Comparison of ENCODE assay signal across 20 cellular contexts in genomic region chr16:57882206-57882605, GRCh38.
A peak's percentile ranks its signal among the peaks of the same experiment; 100 is the strongest.
DNase-seq lines count a peak whose midpoint lies in the region; ATAC-seq, FAIRE-seq and TF ChIP-seq lines count a peak whose summit lies in the region.
"Had no signal": no experiment of that assay in that cellular context is flagged by ENCODE, and none has a peak within 500 bp of the region (broad histone marks: within the 10 kb centered on the region; RNA-seq: fewer than 3 reads in every experiment).

No MANE protein-coding gene starts in this region.

- H3K9me1 ChIP-seq in K562 (ENCODE audit: control insufficient read depth, insufficient read depth, low read length) = no peaks in the 10 kb centered on the region

- POLR2A ChIA-PET in SK-N-SH (lab: Yijun Ruan, JAX) (no interaction called here), K562 (lab: Yijun Ruan, JAX) (interaction anchor here (0.5 to 0.6 kb wide), 2 partner anchors 9 to 154 kb away, joined by 3 to 5 read pairs; no protein-coding TSS in a partner anchor)

- FAIRE-seq in K562 (lab: Jason Lieb, UNC) = no peak
- FAIRE-seq: G401.6, GM12891, GM19239 had no signal

- no peaks in the 10 kb centered on the region for H4K20me1 ChIP-seq in SK-N-SH (ENCODE audit: insufficient read depth)
- H4K20me1 ChIP-seq in K562 (replicated peaks; ENCODE audit: control insufficient read depth, insufficient read depth, low read length) = peaks cover 4% of the 10 kb centered on the region; the same call in 1 of the 2 replicates
- H4K20me1 ChIP-seq in osteoblast (ENCODE audit: insufficient read depth, low read length) = no peaks in the 10 kb centered on the region
- H4K20me1 ChIP-seq: BLaER1 treated with 17β-estradiol and CSF1 and Interleukin-3, amounts not matched to agents 10 nM and 100 nM had no signal

- no peak for TF ChIP-seq EP300 in SK-N-SH (IDR thresholded peaks at IDR 0.05; ENCODE audit: borderline replicate concordance in 1 of 2, low read depth in 1 of 2, low read length in 1 of 2)
- no peak for TF ChIP-seq EP300 in K562 (IDR thresholded peaks at IDR 0.05; ENCODE audit: low read length)

- DNase-seq in SK-N-SH (no peak), GM20000 (ENCODE audit: low spot score) (peak; percentile 11), K562 (ENCODE audit: extremely low read depth in 1 of 4, low spot score in 3 of 4) (no peak), osteoblast (ENCODE audit: insufficient read length, low spot score, missing footprints) (no peak), DMS153 (lab: John Stamatoyannopoulos, UW) (no peak)
- no peak for DNase-seq in activated T-cell treated with anti-CD3 and anti-CD28 coated beads, Interleukin-2, amount 50 U/mL, for 1 hour
- DNase-seq: AML-193; CD4-positive, alpha-beta T cell; CD8-positive, alpha-beta T cell; DMS 273 treated with DMSO at 0.1 percent for 48 hours; DMS79 treated with DMSO at 0.1 percent for 48 hours; GF-D8 had no signal

- no peaks in the 10 kb centered on the region for H3K36me3 ChIP-seq in SK-N-SH (replicated peaks in 1 of 2; ENCODE audit: control insufficient read depth in 1 of 2, insufficient read depth in 2 of 2, low read length in 1 of 2)
- H3K36me3 ChIP-seq in K562 (ENCODE audit: control insufficient read depth, insufficient read depth, low read length) = no peaks in the 10 kb centered on the region
- no peaks in the 10 kb centered on the region for H3K36me3 ChIP-seq in osteoblast (ENCODE audit: insufficient read depth, low read length)
- H3K36me3 ChIP-seq: BLaER1 treated with 17β-estradiol and CSF1 and Interleukin-3, amounts not matched to agents 10 nM and 100 nM had no signal

- WGBS in SK-N-SH (ENCODE audit: low lambda C conversion rate) = 77% methylated on average over 2 of the region's 2 CpGs
- WGBS in K562 (ENCODE audit: insufficient coverage, low coverage, missing lambda C conversion rate) = 6% methylated on average over 2 of the region's 2 CpGs

- peak overlapping the region; percentile 51; the same call in 1 of the 2 replicates for H3K4me2 ChIP-seq in SK-N-SH
- H3K4me2 ChIP-seq in K562 (ENCODE audit: insufficient read depth, low read length) = no peak overlapping the region
- peak overlapping the region; percentile 68 for H3K4me2 ChIP-seq in osteoblast (ENCODE audit: insufficient read depth, low read length)
- H3K4me2 ChIP-seq: A549; BLaER1 treated with 17β-estradiol and CSF1 and Interleukin-3, amounts not matched to agents 10 nM and 100 nM had no signal

- peaks cover 0 to 12% of the 10 kb centered on the region in 2 experiments; a peak in 2 of 4 replicates for H3K4me1 ChIP-seq in SK-N-SH (ENCODE audit: control insufficient read depth in 1 of 2, insufficient read depth in 2 of 2, low read depth in 1 of 2, low read length in 1 of 2)
- peaks cover 0 to 7% of the 10 kb centered on the region in 2 experiments; a peak in 1 of 5 replicates for H3K4me1 ChIP-seq in K562 (replicated peaks in 1 of 2; ENCODE audit: control insufficient read depth in 2 of 2, insufficient read depth in 2 of 2, low read length in 2 of 2)
- H3K4me1 ChIP-seq in osteoblast (ENCODE audit: insufficient read depth, low read length) = peaks cover 17% of the 10 kb centered on the region

- H3K79me2 ChIP-seq in SK-N-SH (ENCODE audit: insufficient read depth) = no peaks in the 10 kb centered on the region
- H3K79me2 ChIP-seq in K562 (ENCODE audit: control insufficient read depth, insufficient read depth, low read length) = no peaks in the 10 kb centered on the region
- no peaks in the 10 kb centered on the region for H3K79me2 ChIP-seq in osteoblast (ENCODE audit: insufficient read depth, low read length)

- no peaks in the 10 kb centered on the region for H3K9me2 ChIP-seq in SK-N-SH

- TF ChIP-seq CTCF in SK-N-SH (IDR thresholded peaks at IDR 0.05) (no peak), GM20000 (IDR thresholded peaks at IDR 0.05; ENCODE audit: extremely low read depth, missing control alignments) (no peak), K562 (IDR thresholded peaks at IDR 0.05 in 2 of 3, conservative IDR thresholded peaks at IDR 0.05 in 1 of 3; ENCODE audit: insufficient read depth in 2 of 3, low read depth in 1 of 3, low read length in 3 of 3) (no peak), osteoblast (IDR thresholded peaks at IDR 0.05; ENCODE audit: extremely low read depth, low read depth, low read length) (no peak)

- H3K9me3 ChIP-seq in SK-N-SH = no peaks in the 10 kb centered on the region
- H3K9me3 ChIP-seq in K562 (replicated peaks; ENCODE audit: control insufficient read depth, insufficient read depth, low read depth, low read length) = no peaks in the 10 kb centered on the region
- H3K9me3 ChIP-seq in osteoblast (ENCODE audit: low read depth, low read length) = no peaks in the 10 kb centered on the region
- H3K9me3 ChIP-seq: A549; BLaER1 treated with 17β-estradiol and CSF1 and Interleukin-3, amounts not matched to agents 10 nM and 100 nM had no signal

- H3K27ac ChIP-seq in SK-N-SH (ENCODE audit: low read depth in 2 of 2, low read length in 1 of 2) (no peak overlapping the region), K562 (ENCODE audit: extremely low read depth, low read depth, low read length) (no peak overlapping the region), osteoblast (ENCODE audit: low read depth, low read length) (no peak overlapping the region)
- H3K27ac ChIP-seq: 22Rv1; BLaER1 treated with 17β-estradiol and CSF1 and Interleukin-3, amounts not matched to agents 10 nM and 100 nM; C4-2B had no signal

- TF ChIP-seq POLR2A in K562 (conservative IDR thresholded peaks at IDR 0.05) = no peak

- no TSS peak for BruUV-seq in K562 (replicated peaks; lab: Mats Ljungman, UMichigan)

- CTCF ChIA-PET in SK-N-SH (lab: Yijun Ruan, JAX) = interaction anchor here (1.0 to 5.0 kb wide), 6 partner anchors 17 to 306 kb away, joined by 3 to 26 read pairs (median 10); partner anchors contain the start of gene ZNF319
- CTCF ChIA-PET in K562 (lab: Yijun Ruan, JAX; ENCODE audit: low intra/inter-chr PET ratio) = no interaction called here

- intact Hi-C loops in K562 (cut with micrococcal nuclease) = no loop called here

- H3K27me3 ChIP-seq in SK-N-SH (ENCODE audit: insufficient read depth) = peaks cover 5% of the 10 kb centered on the region; the same call in 1 of the 2 replicates
- peaks cover 40 to 46% of the 10 kb centered on the region in 2 experiments for H3K27me3 ChIP-seq in K562 (ENCODE audit: control insufficient read depth in 2 of 2, insufficient read depth in 2 of 2, low read length in 2 of 2)
- H3K27me3 ChIP-seq in osteoblast (ENCODE audit: insufficient read depth, low read length) = peaks cover 77% of the 10 kb centered on the region
- H3K27me3 ChIP-seq: BLaER1 treated with 17β-estradiol and CSF1 and Interleukin-3, amounts not matched to agents 10 nM and 100 nM had no signal

- H3K4me3 ChIP-seq in SK-N-SH (ENCODE audit: low read depth in 2 of 2, low read length in 1 of 2) (no peak overlapping the region), K562 (no peak overlapping the region), osteoblast (ENCODE audit: insufficient read depth, low read length) (no peak overlapping the region)
- H3K4me3 ChIP-seq: A549; BLaER1 treated with 17β-estradiol and CSF1 and Interleukin-3, amounts not matched to agents 10 nM and 100 nM had no signal

- H2AFZ ChIP-seq in SK-N-SH (ENCODE audit: low read depth) = no peak overlapping the region
- no peak overlapping the region for H2AFZ ChIP-seq in K562 (ENCODE audit: low read depth, low read length)
- H2AFZ ChIP-seq in osteoblast (ENCODE audit: low read length) = no peak overlapping the region

- no peak for ATAC-seq in SK-N-SH treated with all-trans-retinoic acid at 6 μM for 48 hours
- ATAC-seq in K562 = no peak
- ATAC-seq: A549; CD8-positive, alpha-beta T cell had no signal

- H3K9ac ChIP-seq in SK-N-SH (no peak overlapping the region), K562 (ENCODE audit: insufficient read depth in 1 of 2, low read depth in 2 of 2, low read length in 2 of 2) (no peak overlapping the region)
- H3K9ac ChIP-seq: BLaER1 treated with 17β-estradiol and CSF1 and Interleukin-3, amounts not matched to agents 10 nM and 100 nM had no signal

- TF ChIP-seq RAD21 in SK-N-SH (IDR thresholded peaks at IDR 0.05; ENCODE audit: low read length) (no peak), K562 (CRISPR knock-in tag; conservative IDR thresholded peaks at IDR 0.05 in 1 of 2, IDR thresholded peaks at IDR 0.05 in 1 of 2) (no peak)

- no peaks in the 10 kb centered on the region for H3F3A ChIP-seq in SK-N-SH (replicated peaks; ENCODE audit: insufficient read depth)

- in situ Hi-C loops in K562 (cut with MboI) = no loop called here

TF ChIP-seq in SK-N-SH, 30 proteins besides CTCF, POLR2A, EP300 and RAD21 (continues in another document):
- no peak for TF ChIP-seq SMC3 (IDR thresholded peaks at IDR 0.05; ENCODE audit: low read depth, low read length)
- TF ChIP-seq, protein P1, sequence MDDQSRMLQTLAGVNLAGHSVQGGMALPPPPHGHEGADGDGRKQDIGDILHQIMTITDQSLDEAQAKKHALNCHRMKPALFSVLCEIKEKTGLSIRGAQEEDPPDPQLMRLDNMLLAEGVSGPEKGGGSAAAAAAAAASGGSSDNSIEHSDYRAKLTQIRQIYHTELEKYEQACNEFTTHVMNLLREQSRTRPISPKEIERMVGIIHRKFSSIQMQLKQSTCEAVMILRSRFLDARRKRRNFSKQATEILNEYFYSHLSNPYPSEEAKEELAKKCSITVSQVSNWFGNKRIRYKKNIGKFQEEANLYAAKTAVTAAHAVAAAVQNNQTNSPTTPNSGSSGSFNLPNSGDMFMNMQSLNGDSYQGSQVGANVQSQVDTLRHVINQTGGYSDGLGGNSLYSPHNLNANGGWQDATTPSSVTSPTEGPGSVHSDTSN (IDR thresholded peaks at IDR 0.05) = no peak

TF ChIP-seq in SK-N-SH treated with all-trans-retinoic acid at 6 μM for 48 hours, 23 proteins besides CTCF, POLR2A, EP300 and RAD21 (continues in another document):
- no peak for TF ChIP-seq ARNTL (CRISPR knock-in tag; IDR thresholded peaks at IDR 0.05; ENCODE audit: borderline replicate concordance, low read depth)
- TF ChIP-seq ZFP30 (CRISPR knock-in tag; IDR thresholded peaks at IDR 0.05) = no peak

TF ChIP-seq in K562, 482 proteins besides CTCF, POLR2A, EP300 and RAD21 (continues in another document):
- TF ChIP-seq CBX8 (IDR thresholded peaks at IDR 0.05; ENCODE audit: borderline replicate concordance, extremely low read depth, low read depth, low read length, poor library complexity, severe bottlenecking) (peak; percentile 32), RAD51 (IDR thresholded peaks at IDR 0.05; ENCODE audit: borderline replicate concordance, low read depth) (peak; percentile 70), ZBTB7A (IDR thresholded peaks at IDR 0.05; ENCODE audit: borderline replicate concordance, control insufficient read depth, low read depth, low read length) (no peak), FOS (IDR thresholded peaks at IDR 0.05; ENCODE audit: extremely low read depth, insufficient read length) (no peak), STAT5A (IDR thresholded peaks at IDR 0.05; ENCODE audit: borderline replicate concordance, low read length) (no peak)
